8 cellular contexts compared by ENCODE assay signal in the genomic region with DNA sequence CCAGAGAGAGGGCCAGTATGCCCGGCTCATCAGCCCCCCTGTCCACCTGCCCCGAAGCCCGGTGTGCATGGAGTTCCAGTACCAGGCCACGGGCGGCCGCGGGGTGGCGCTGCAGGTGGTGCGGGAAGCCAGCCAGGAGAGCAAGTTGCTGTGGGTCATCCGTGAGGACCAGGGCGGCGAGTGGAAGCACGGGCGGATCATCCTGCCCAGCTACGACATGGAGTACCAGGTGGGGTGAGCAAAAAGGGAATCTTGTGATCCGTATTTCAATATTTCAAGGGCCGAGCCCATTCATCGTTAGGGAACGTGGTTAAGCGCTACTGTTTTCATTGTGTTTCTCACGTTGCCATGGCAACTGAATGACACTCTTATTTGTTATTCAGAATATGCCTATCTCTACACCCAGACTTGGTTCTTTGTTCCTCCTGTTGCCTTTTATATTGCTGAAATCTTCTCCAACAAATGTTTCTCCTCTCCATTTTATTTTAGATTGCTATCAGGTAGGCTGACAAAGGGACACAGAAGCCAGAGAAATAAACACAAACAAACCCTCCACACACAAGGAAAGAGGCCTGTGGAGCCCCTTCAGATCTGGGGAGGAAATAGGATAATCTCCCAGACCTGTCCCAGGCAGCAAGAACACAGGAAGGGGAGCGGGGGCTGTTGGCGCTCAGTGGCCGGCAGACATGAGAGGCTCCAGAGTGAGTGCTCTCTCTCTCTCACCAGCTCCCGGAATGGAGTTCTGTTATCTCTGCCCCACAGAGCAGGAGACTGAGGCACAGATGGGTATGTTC.
DNase-seq lines count a peak whose midpoint lies in the region; ATAC-seq, FAIRE-seq and TF ChIP-seq lines count a peak whose summit lies in the region.

No MANE protein-coding gene starts in this region.

- H4K20me1 ChIP-seq in K562 (replicated peaks; ENCODE audit: control insufficient read depth, insufficient read depth, low read length) (no peaks in the 10 kb centered on the region), smooth muscle cell (ENCODE audit: low read depth) (no peaks in the 10 kb centered on the region)

- peak overlapping the region; percentile 41; the same call in 1 of the 2 replicates for H3K4me2 ChIP-seq in K562 (ENCODE audit: insufficient read depth, low read length)
- H3K4me2 ChIP-seq in smooth muscle cell: peak overlapping the region; percentile 42

- H3F3A ChIP-seq in smooth muscle cell (ENCODE audit: low read depth): peaks cover 12% of the 10 kb centered on the region

- intact Hi-C loops in K562 (cut with micrococcal nuclease): loop anchor here (5.0 kb wide), 1 partner anchor 123 kb away; no protein-coding TSS in a partner anchor

- peak; percentile 90 for DNase-seq in GM04503 (ENCODE audit: low read depth)
- DNase-seq in NCI-H146 (lab: John Stamatoyannopoulos, UW): peak; percentile 69
- DNase-seq in K562 (ENCODE audit: extremely low read depth in 1 of 4, low spot score in 3 of 4): peak; percentile 53 to 71 (median 62)
- peak; percentile 6 for DNase-seq in smooth muscle cell (lab: John Stamatoyannopoulos, UW; ENCODE audit: unreplicated experiment)
- no peak for DNase-seq in activated CD4-positive, CD25-positive, alpha-beta regulatory T cell treated with anti-CD3 and anti-CD28 coated beads, Interleukin-2, amount 50 U/mL, for 72 hours
- no peak for DNase-seq in D341Med (ENCODE audit: low spot score)

- H3K27ac ChIP-seq in K562 (ENCODE audit: extremely low read depth, low read depth, low read length) (no peak overlapping the region), iPS-18a (ENCODE audit: low read length) (peak overlapping the region; percentile 60), smooth muscle cell (ENCODE audit: low read depth) (peak overlapping the region; percentile 72)

- H3K4me1 ChIP-seq in K562 (replicated peaks in 1 of 2; ENCODE audit: control insufficient read depth in 2 of 2, insufficient read depth in 2 of 2, low read length in 2 of 2): peaks cover 0 to 4% of the 10 kb centered on the region in 2 experiments; a peak in 4 of 5 replicates
- peaks cover 27% of the 10 kb centered on the region for H3K4me1 ChIP-seq in iPS-18a (ENCODE audit: control insufficient read depth, low read depth, low read length)
- no peaks in the 10 kb centered on the region for H3K4me1 ChIP-seq in smooth muscle cell (ENCODE audit: low read depth)

- in situ Hi-C loops in K562 (cut with MboI): no loop called here

- TF ChIP-seq EP300 in K562 (IDR thresholded peaks at IDR 0.05; ENCODE audit: low read length): no peak

- peak; percentile 94 for ATAC-seq in K562
- no peak for ATAC-seq in HG03095 (IDR thresholded peaks at IDR 0.05; ENCODE audit: unreplicated experiment)

- H3K79me2 ChIP-seq in K562 (ENCODE audit: control insufficient read depth, insufficient read depth, low read length): no peaks in the 10 kb centered on the region
- no peaks in the 10 kb centered on the region for H3K79me2 ChIP-seq in smooth muscle cell (ENCODE audit: low read depth)

- no TSS peak for BruUV-seq in K562 (replicated peaks; lab: Mats Ljungman, UMichigan)

- H3K9ac ChIP-seq in K562 (ENCODE audit: insufficient read depth in 1 of 2, low read depth in 2 of 2, low read length in 2 of 2): no peak overlapping the region
- peak overlapping the region; percentile 71 for H3K9ac ChIP-seq in iPS-18a (ENCODE audit: low read length)
- peak overlapping the region; percentile 88 for H3K9ac ChIP-seq in smooth muscle cell (ENCODE audit: low read depth)

- FAIRE-seq in K562 (lab: Jason Lieb, UNC): no peak

- no peaks in the 10 kb centered on the region for H3K9me1 ChIP-seq in K562 (ENCODE audit: control insufficient read depth, insufficient read depth, low read length)

- H3K36me3 ChIP-seq in K562 (ENCODE audit: control insufficient read depth, insufficient read depth, low read length) (no peaks in the 10 kb centered on the region), iPS-18a (ENCODE audit: control insufficient read depth, low read depth, low read length) (peaks cover 34% of the 10 kb centered on the region), smooth muscle cell (ENCODE audit: low read depth) (no peaks in the 10 kb centered on the region)

- WGBS in K562 (ENCODE audit: insufficient coverage, low coverage, missing lambda C conversion rate): 2% methylated on average over 16 of the region's 25 CpGs
- 51% methylated on average over 25 of the region's 25 CpGs for WGBS in smooth muscle cell (ENCODE audit: low lambda C conversion rate)

- TF ChIP-seq POLR2A in K562 (conservative IDR thresholded peaks at IDR 0.05): no peak

- POLR2A ChIA-PET in K562 (lab: Yijun Ruan, JAX): no interaction called here

- CTCF ChIA-PET in K562 (lab: Yijun Ruan, JAX; ENCODE audit: low intra/inter-chr PET ratio): no interaction called here

- H3K27me3 ChIP-seq in K562 (ENCODE audit: control insufficient read depth in 2 of 2, insufficient read depth in 2 of 2, low read length in 2 of 2): peaks cover 0 to 28% of the 10 kb centered on the region in 2 experiments; a peak in 3 of 5 replicates
- peaks cover 7% of the 10 kb centered on the region for H3K27me3 ChIP-seq in iPS-18a (ENCODE audit: control insufficient read depth, insufficient read depth, low read length)
- H3K27me3 ChIP-seq in smooth muscle cell (ENCODE audit: low read depth): no peaks in the 10 kb centered on the region

- peak in 1 of 2 experiments; percentile 32; a peak in 1 of 4 replicates for TF ChIP-seq RAD21 in K562 (CRISPR knock-in tag; conservative IDR thresholded peaks at IDR 0.05 in 1 of 2, IDR thresholded peaks at IDR 0.05 in 1 of 2)

- peak; percentile 46 to 73 (median 67) for TF ChIP-seq CTCF in K562 (IDR thresholded peaks at IDR 0.05 in 2 of 3, conservative IDR thresholded peaks at IDR 0.05 in 1 of 3; ENCODE audit: insufficient read depth in 2 of 3, low read depth in 1 of 3, low read length in 3 of 3)
- peak; percentile 62 for TF ChIP-seq CTCF in smooth muscle cell (IDR thresholded peaks at IDR 0.05; ENCODE audit: borderline replicate concordance, insufficient read depth, poor library complexity, severe bottlenecking)

- H3K9me3 ChIP-seq in K562 (replicated peaks; ENCODE audit: control insufficient read depth, insufficient read depth, low read depth, low read length) (no peaks in the 10 kb centered on the region), iPS-18a (ENCODE audit: control insufficient read depth, low read depth, low read length) (no peaks in the 10 kb centered on the region), smooth muscle cell (replicated peaks; ENCODE audit: low read depth) (no peaks in the 10 kb centered on the region)

- H3K4me3 ChIP-seq in K562 (no peak overlapping the region), iPS-18a (ENCODE audit: low read length) (peak overlapping the region; percentile 44), smooth muscle cell (no peak overlapping the region)

- H2AFZ ChIP-seq in K562 (ENCODE audit: low read depth, low read length) (0 out of 2 replicates have a peak overlapping the region, but pooled peaks have one; percentile 40), smooth muscle cell (ENCODE audit: low read depth) (no peak overlapping the region)

TF ChIP-seq in K562, 482 proteins besides CTCF, POLR2A, EP300 and RAD21 (continues in another document):
- peak; percentile 96 for TF ChIP-seq RFX1 (IDR thresholded peaks at IDR 0.05)
- TF ChIP-seq SMARCA5 (IDR thresholded peaks at IDR 0.05): no peak
- TF ChIP-seq FOXJ2 (tag; IDR thresholded peaks at IDR 0.05): peak; percentile 95
- peak; percentile 74 for TF ChIP-seq NFIC (IDR thresholded peaks at IDR 0.05)
- TF ChIP-seq, protein P1, sequence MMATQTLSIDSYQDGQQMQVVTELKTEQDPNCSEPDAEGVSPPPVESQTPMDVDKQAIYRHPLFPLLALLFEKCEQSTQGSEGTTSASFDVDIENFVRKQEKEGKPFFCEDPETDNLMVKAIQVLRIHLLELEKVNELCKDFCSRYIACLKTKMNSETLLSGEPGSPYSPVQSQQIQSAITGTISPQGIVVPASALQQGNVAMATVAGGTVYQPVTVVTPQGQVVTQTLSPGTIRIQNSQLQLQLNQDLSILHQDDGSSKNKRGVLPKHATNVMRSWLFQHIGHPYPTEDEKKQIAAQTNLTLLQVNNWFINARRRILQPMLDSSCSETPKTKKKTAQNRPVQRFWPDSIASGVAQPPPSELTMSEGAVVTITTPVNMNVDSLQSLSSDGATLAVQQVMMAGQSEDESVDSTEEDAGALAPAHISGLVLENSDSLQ (IDR thresholded peaks at IDR 0.05): 0 out of 2 replicates have a peak, but pooled peaks have one; percentile 13
- no peak for TF ChIP-seq PCBP2 (IDR thresholded peaks at IDR 0.05; ENCODE audit: low read depth, low read length, poor library complexity, severe bottlenecking)
- peak; percentile 48 for TF ChIP-seq SMC3 (conservative IDR thresholded peaks at IDR 0.05; ENCODE audit: insufficient read depth, low read depth, low read length)
- TF ChIP-seq TEAD4 (IDR thresholded peaks at IDR 0.05; ENCODE audit: low read length): 0 out of 2 replicates have a peak, but pooled peaks have one; percentile 28
- no peak for TF ChIP-seq TEAD4 (CRISPR knock-in tag; IDR thresholded peaks at IDR 0.05; ENCODE audit: borderline replicate concordance)
- no peak for TF ChIP-seq LARP7 (IDR thresholded peaks at IDR 0.05)

Comparison
In these comparisons a context has a peak if more than half of its experiments do, and no peak if none do; other contexts are left out.
1. DNase-seq: peak in GM04503 (single experiment), NCI-H146 (single experiment), K562 (4 of 4) and smooth muscle cell (single experiment); none in activated CD4-positive, CD25-positive, alpha-beta regulatory T cell treated with anti-CD3 and anti-CD28 coated beads, Interleukin-2, amount 50 U/mL, for 72 hours (single experiment) and D341Med (single experiment).
2. H3K9ac ChIP-seq: peak in iPS-18a (single experiment) and smooth muscle cell (single experiment); none in K562 (0 of 2).